1 cellular context compared by ENCODE assay signal in the genomic region with DNA sequence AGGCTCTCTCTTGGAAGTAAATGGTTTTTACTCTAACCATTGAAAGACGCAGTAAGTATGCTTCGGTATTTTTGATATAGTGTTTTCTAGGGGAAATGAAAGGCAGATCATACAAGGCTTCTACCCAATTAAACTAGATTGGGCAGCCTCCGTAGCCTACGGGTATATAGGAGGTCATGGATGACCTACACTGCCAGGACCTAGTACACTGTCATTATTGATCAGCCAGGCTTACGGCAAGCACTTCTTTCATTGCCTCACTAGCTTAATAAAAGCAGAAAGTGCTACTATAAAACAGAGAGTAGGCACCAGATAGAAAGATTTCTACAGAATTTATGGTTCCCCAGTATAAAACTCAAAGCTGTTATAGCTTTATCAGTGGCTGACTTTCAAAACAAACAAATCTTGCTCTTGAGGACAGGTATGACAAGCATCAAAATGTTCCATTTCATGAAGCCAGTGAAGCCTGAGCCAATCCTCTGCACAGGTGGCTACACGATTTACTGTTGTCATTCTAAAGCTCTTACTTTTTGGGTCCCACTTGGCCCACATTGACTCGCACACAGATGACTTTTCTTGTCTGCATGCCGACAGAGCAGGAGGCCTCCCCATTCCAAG.
TF ChIP-seq lines count a peak whose summit lies in the region.

No MANE protein-coding gene starts in this region.

TF ChIP-seq in HepG2, 621 proteins besides CTCF, POLR2A, EP300 and RAD21 (continued from another document):
- TF ChIP-seq, protein P1, sequence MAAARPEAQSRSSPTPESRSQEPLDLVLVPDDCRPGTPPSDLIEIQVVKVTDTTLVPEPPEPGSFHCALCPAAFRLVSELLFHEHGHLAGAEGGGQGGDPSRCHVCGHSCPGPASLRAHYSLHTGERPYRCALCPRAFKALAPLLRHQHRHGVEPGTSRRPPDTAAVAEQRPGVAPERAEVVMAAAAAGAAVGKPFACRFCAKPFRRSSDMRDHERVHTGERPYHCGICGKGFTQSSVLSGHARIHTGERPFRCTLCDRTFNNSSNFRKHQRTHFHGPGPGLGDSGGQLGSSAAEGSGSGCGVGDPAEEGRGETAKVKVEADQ (CRISPR knock-in tag; IDR thresholded peaks at IDR 0.05; ENCODE audit: borderline replicate concordance), result no peak
- no peak for TF ChIP-seq MBNL3 (CRISPR knock-in tag; conservative IDR thresholded peaks at IDR 0.05)
- TF ChIP-seq MXI1 (IDR thresholded peaks at IDR 0.05; ENCODE audit: borderline replicate concordance, low read depth, low read length), result no peak
- no peak for TF ChIP-seq PPARG (CRISPR knock-in tag; conservative IDR thresholded peaks at IDR 0.05)
- TF ChIP-seq ZBTB26 (CRISPR knock-in tag; IDR thresholded peaks at IDR 0.05; ENCODE audit: borderline replicate concordance), result no peak
- TF ChIP-seq BRF2 (CRISPR knock-in tag; IDR thresholded peaks at IDR 0.05), result no peak
- no peak for TF ChIP-seq MLX (CRISPR knock-in tag; IDR thresholded peaks at IDR 0.05)
- no peak for TF ChIP-seq ZNF7 (CRISPR knock-in tag; IDR thresholded peaks at IDR 0.05)
- no peak for TF ChIP-seq ZNF546 (CRISPR knock-in tag; conservative IDR thresholded peaks at IDR 0.05)
- TF ChIP-seq ZNF552 (CRISPR knock-in tag; IDR thresholded peaks at IDR 0.05; ENCODE audit: borderline replicate concordance), result no peak
- no peak for TF ChIP-seq MLLT10 (CRISPR knock-in tag; IDR thresholded peaks at IDR 0.05)
- no peak for TF ChIP-seq ZNF737 (CRISPR knock-in tag; IDR thresholded peaks at IDR 0.05; ENCODE audit: borderline replicate concordance)
- TF ChIP-seq NFIB (CRISPR knock-in tag; IDR thresholded peaks at IDR 0.05; ENCODE audit: borderline replicate concordance), result no peak
- no peak for TF ChIP-seq TBX3 (IDR thresholded peaks at IDR 0.05; ENCODE audit: borderline replicate concordance)
TF ChIP-seq in HepG2: peak in this region for 0.
